ENCODE assay signal across 8 cellular contexts in genomic region chr19:12847159-12848139, GRCh38. TPM values are rescaled to one million over a fixed set of nuclear protein-coding genes. Genes with fewer than 3 reads are reported as not detected.
DNase-seq lines count a peak whose midpoint lies in the region; ATAC-seq and TF ChIP-seq lines count a peak whose summit lies in the region.

No MANE protein-coding gene starts in this region.

- H3K36me3 ChIP-seq in MG63 (no peaks in the 10 kb centered on the region), upper lobe of left lung (no peaks in the 10 kb centered on the region)

- TF ChIP-seq CTCF in 22Rv1 (IDR thresholded peaks at IDR 0.05) (peak; percentile 98), GM13977 (IDR thresholded peaks at IDR 0.05; ENCODE audit: extremely low read depth, insufficient read depth, missing control alignments) (peak; percentile 100), upper lobe of left lung (IDR thresholded peaks at IDR 0.05) (peak; percentile 99 to 100 (median 100))

- H3K4me1 ChIP-seq in upper lobe of left lung = peaks cover 8 to 10% (median 9%) of the 10 kb centered on the region in 4 donors

- H3K9me3 ChIP-seq in MG63 (no peaks in the 10 kb centered on the region), upper lobe of left lung (no peaks in the 10 kb centered on the region)

- H3K27ac ChIP-seq in 22Rv1 (no peak overlapping the region), upper lobe of left lung (no peak overlapping the region)

- no peak for TF ChIP-seq POLR2A in upper lobe of left lung (IDR thresholded peaks at IDR 0.05)

- ATAC-seq in Right ventricle myocardium inferior (peak; percentile 97), upper lobe of left lung (ENCODE audit: low FRiP score in 2 of 2) (peak; percentile 96 to 98)

- TF ChIP-seq EP300 in upper lobe of left lung (IDR thresholded peaks at IDR 0.05) = peak in 1 of 4 donors; percentile 90

- 0 out of 2 replicates have a peak, but pooled peaks cover 11% of the 10 kb centered on the region for H3K27me3 ChIP-seq in MG63
- peaks cover 0 to 13% (median 2%) of the 10 kb centered on the region in 4 donors for H3K27me3 ChIP-seq in upper lobe of left lung

- peaks cover 48% of the 10 kb centered on the region for H3K27me3 Mint-ChIP-seq in activated naive CD8-positive, alpha-beta T cell treated with anti-CD3 and anti-CD28 coated beads for 36 hours

- H3K4me1 Mint-ChIP-seq in activated naive CD8-positive, alpha-beta T cell treated with anti-CD3 and anti-CD28 coated beads for 36 hours = peaks cover 7% of the 10 kb centered on the region

- no peak overlapping the region for H3K27ac Mint-ChIP-seq in activated naive CD8-positive, alpha-beta T cell treated with anti-CD3 and anti-CD28 coated beads for 36 hours

- peak overlapping the region; percentile 68 for H3K4me3 Mint-ChIP-seq in activated naive CD8-positive, alpha-beta T cell treated with anti-CD3 and anti-CD28 coated beads for 36 hours

- intact Hi-C loops in Right ventricle myocardium inferior (cut with DNase I) = loop anchor here (2.0 kb wide), 1 partner anchor 83 kb away; no protein-coding TSS in a partner anchor
- intact Hi-C loops in posterior vena cava (cut with DNase I) = loop anchor here (5.0 kb wide), 2 partner anchors 80 to 85 kb away; no protein-coding TSS in a partner anchor

- H3K9me3 Mint-ChIP-seq in activated naive CD8-positive, alpha-beta T cell treated with anti-CD3 and anti-CD28 coated beads for 36 hours = no peaks in the 10 kb centered on the region

- no peaks in the 10 kb centered on the region for H3K36me3 Mint-ChIP-seq in activated naive CD8-positive, alpha-beta T cell treated with anti-CD3 and anti-CD28 coated beads for 36 hours

- DNase-seq in GM13977 (ENCODE audit: low spot score) = peak; percentile 93
- peak; percentile 93 for DNase-seq in MG63
- peak; percentile 77 for DNase-seq in SW480 (ENCODE audit: low spot score)
- peak; percentile 90 for DNase-seq in activated naive CD8-positive, alpha-beta T cell treated with anti-CD3 and anti-CD28 coated beads for 36 hours
- peak; percentile 93 for DNase-seq in Right ventricle myocardium inferior (ENCODE audit: missing footprints)
- DNase-seq in posterior vena cava (ENCODE audit: low spot score) = peak; percentile 94
- peak; percentile 91 to 99 for DNase-seq in upper lobe of left lung

- in situ Hi-C loops in GM13977 (cut with MboI; ENCODE audit: low pct_unique_long_range_greater_than_20kb, low sequenced_read_pairs, unreplicated experiment) = loop anchor here (10.0 kb wide), 1 partner anchor 83 kb away; no protein-coding TSS in a partner anchor

- WGBS in upper lobe of left lung, 2 donors = 12 to 16% methylated on average over 19 to 36 of the region's 69 CpGs

- peak overlapping the region; percentile 7; the same call in 1 of the 2 replicates for H3K4me3 ChIP-seq in MG63
- peak overlapping the region in 2 of 4 donors; percentile 17 to 27 for H3K4me3 ChIP-seq in upper lobe of left lung

RNA-seq across cellular contexts. Expression of gene MAST1, which starts 9.1 kb away (rescaled TPM):
- total RNA-seq in MG63 (2014; rRNA removed; shearing (Covaris generic); ENCODE audit: low replicate concordance) = 3.4 and 9.8 TPM in 2 replicates
- total RNA-seq in activated naive CD8-positive, alpha-beta T cell treated with anti-CD3 and anti-CD28 coated beads for 36 hours = 1 to 10 TPM; 1.2 to 2.0 TPM
- total RNA-seq in Right ventricle myocardium inferior = 0.22 TPM
- under 1 TPM in 1 of 2 donors, not detected in 1; 0.37 TPM for total RNA-seq in posterior vena cava
- total RNA-seq in upper lobe of left lung = under 1 TPM in 3 of 6 donors, not detected in 3; 0.17 to 0.89 (median 0.61) TPM

RNA-seq across cellular contexts. Expression of gene RTBDN, which starts 13.1 kb away (rescaled TPM):
- total RNA-seq in MG63 (2014; rRNA removed; shearing (Covaris generic); ENCODE audit: low replicate concordance) = 0.95 TPM in 1 of 2 replicates, not detected in the other
- not detected for total RNA-seq in activated naive CD8-positive, alpha-beta T cell treated with anti-CD3 and anti-CD28 coated beads for 36 hours
- not detected for total RNA-seq in Right ventricle myocardium inferior
- total RNA-seq in posterior vena cava = not detected
- not detected for total RNA-seq in upper lobe of left lung

RNA-seq across cellular contexts. Expression of gene DNASE2, which starts 33.8 kb away (rescaled TPM):
- total RNA-seq in MG63 (2014; rRNA removed; shearing (Covaris generic); ENCODE audit: low replicate concordance) = 23.1 and 38.1 TPM in 2 replicates
- total RNA-seq in activated naive CD8-positive, alpha-beta T cell treated with anti-CD3 and anti-CD28 coated beads for 36 hours = 10 to 100 TPM; 21.5 to 22.2 TPM
- total RNA-seq in Right ventricle myocardium inferior = 18.8 TPM
- 10 to 100 TPM; 20.2 to 31.8 TPM for total RNA-seq in posterior vena cava
- total RNA-seq in upper lobe of left lung = 10 to 100 TPM; 34.6 to 87.2 (median 60.1) TPM

RNA-seq across cellular contexts. Expression of gene KLF1, which starts 39.6 kb away (rescaled TPM):
- not detected in 2 replicates for total RNA-seq in MG63 (2014; rRNA removed; shearing (Covaris generic); ENCODE audit: low replicate concordance)
- under 1 TPM; 0.34 to 0.39 TPM for total RNA-seq in activated naive CD8-positive, alpha-beta T cell treated with anti-CD3 and anti-CD28 coated beads for 36 hours
- total RNA-seq in Right ventricle myocardium inferior (not detected), posterior vena cava (under 1 TPM in 1 of 2 donors, not detected in 1; 0.33 TPM), upper lobe of left lung (under 1 TPM in 4 of 6 donors, not detected in 2; 0.17 to 0.89 (median 0.42) TPM)

RNA-seq across cellular contexts. Expression of gene RNASEH2A, which starts 41.1 kb away (rescaled TPM):
- total RNA-seq in MG63 (2014; rRNA removed; shearing (Covaris generic); ENCODE audit: low replicate concordance) = 153 and 219 TPM in 2 replicates
- total RNA-seq in activated naive CD8-positive, alpha-beta T cell treated with anti-CD3 and anti-CD28 coated beads for 36 hours = 10 to 100 TPM; 46.1 to 55.5 TPM
- total RNA-seq in Right ventricle myocardium inferior (6.3 TPM), posterior vena cava (1 to 10 TPM; 4.3 to 5.1 TPM), upper lobe of left lung (1 to 10 TPM; 4.2 to 7.6 (median 5.6) TPM)
